1 cellular context compared by ENCODE assay signal in genomic region chr9:136107155-136107952, GRCh38.
TF ChIP-seq lines count a peak whose summit lies in the region.

No MANE protein-coding gene starts in this region.

TF ChIP-seq in WTC11, 78 proteins besides CTCF, POLR2A, EP300 and RAD21 (continued from another document):
- TF ChIP-seq E2F1 (CRISPR knock-in tag; IDR thresholded peaks at IDR 0.05) (no peak), ATF1 (CRISPR knock-in tag; IDR thresholded peaks at IDR 0.05) (no peak), ZSCAN18 (CRISPR knock-in tag; IDR thresholded peaks at IDR 0.05) (no peak), HMGXB4 (CRISPR knock-in tag; IDR thresholded peaks at IDR 0.05) (no peak), NFE2L1 (CRISPR knock-in tag; IDR thresholded peaks at IDR 0.05) (no peak), AFF4 (CRISPR knock-in tag; IDR thresholded peaks at IDR 0.05; ENCODE audit: borderline replicate concordance) (no peak)
